Comparison of ENCODE assay signal across 1 cellular context in genomic region chr6:30556006-30556713, GRCh38.
TF ChIP-seq lines count a peak whose summit lies in the region.

Gene GNL1 (minus strand): TSS chr6:30556489. CDS start chr6:30556203, 286 bp downstream.

TF ChIP-seq in HepG2, 621 proteins besides CTCF, POLR2A, EP300 and RAD21 (continued from another document and continues in another):
- TF ChIP-seq ZNF574 (CRISPR knock-in tag; IDR thresholded peaks at IDR 0.05) (no peak; the same call in 1 of the 2 replicates), TBP (CRISPR knock-in tag; IDR thresholded peaks at IDR 0.05) (0 out of 2 replicates have a peak, but pooled peaks have one; percentile 62), CEBPG (CRISPR knock-in tag; IDR thresholded peaks at IDR 0.05) (peak; percentile 34), ZNF281 (CRISPR knock-in tag; IDR thresholded peaks at IDR 0.05; ENCODE audit: borderline replicate concordance) (0 out of 2 replicates have a peak, but pooled peaks have one; percentile 7), ATF7 (IDR thresholded peaks at IDR 0.05) (peak; percentile 97), ATF7 (CRISPR knock-in tag; IDR thresholded peaks at IDR 0.05) (peak; percentile 94), ZNF546 (CRISPR knock-in tag; conservative IDR thresholded peaks at IDR 0.05) (peak; percentile 80; the same call in 1 of the 2 replicates), ZNF816 (CRISPR knock-in tag; IDR thresholded peaks at IDR 0.05; ENCODE audit: borderline replicate concordance) (no peak), ZBTB40 (IDR thresholded peaks at IDR 0.05) (no peak), ZBTB40 (CRISPR knock-in tag; IDR thresholded peaks at IDR 0.05) (peak; percentile 68; the same call in 1 of the 2 replicates), THRA (CRISPR knock-in tag; IDR thresholded peaks at IDR 0.05; ENCODE audit: borderline replicate concordance) (peak; percentile 50; the same call in 1 of the 2 replicates), RXRA (CRISPR knock-in tag; IDR thresholded peaks at IDR 0.05) (peak; percentile 46; the same call in 1 of the 2 replicates), BHLHE40 (IDR thresholded peaks at IDR 0.05; ENCODE audit: low read length) (peak; percentile 97), ZSCAN31 (CRISPR knock-in tag; IDR thresholded peaks at IDR 0.05; ENCODE audit: low read depth) (peak; percentile 82; the same call in 1 of the 2 replicates), ZHX2 (IDR thresholded peaks at IDR 0.05; ENCODE audit: low read depth) (peak; percentile 38; the same call in 1 of the 2 replicates), ZHX2 (CRISPR knock-in tag; IDR thresholded peaks at IDR 0.05; ENCODE audit: borderline replicate concordance) (0 out of 2 replicates have a peak, but pooled peaks have one; percentile 63), ZNF280B (CRISPR knock-in tag; IDR thresholded peaks at IDR 0.05; ENCODE audit: borderline replicate concordance) (peak; percentile 45; the same call in 1 of the 2 replicates), ZBTB20 (CRISPR knock-in tag; IDR thresholded peaks at IDR 0.05; ENCODE audit: borderline replicate concordance, low read depth) (no peak; the same call in 1 of the 2 replicates), GFI1 (CRISPR knock-in tag; IDR thresholded peaks at IDR 0.05; ENCODE audit: borderline replicate concordance) (0 out of 2 replicates have a peak, but pooled peaks have one; percentile 62), TEAD2 (CRISPR knock-in tag; IDR thresholded peaks at IDR 0.05) (peak; percentile 86), ZNF460 (CRISPR knock-in tag; IDR thresholded peaks at IDR 0.05; ENCODE audit: borderline replicate concordance) (no peak), MAF1 (CRISPR knock-in tag; IDR thresholded peaks at IDR 0.05; ENCODE audit: borderline replicate concordance) (peak; percentile 88; the same call in 1 of the 2 replicates), ZFP36L1 (CRISPR knock-in tag; IDR thresholded peaks at IDR 0.05) (peak; percentile 95)
